Comparison of ENCODE assay signal across 16 cellular contexts in the genomic region with DNA sequence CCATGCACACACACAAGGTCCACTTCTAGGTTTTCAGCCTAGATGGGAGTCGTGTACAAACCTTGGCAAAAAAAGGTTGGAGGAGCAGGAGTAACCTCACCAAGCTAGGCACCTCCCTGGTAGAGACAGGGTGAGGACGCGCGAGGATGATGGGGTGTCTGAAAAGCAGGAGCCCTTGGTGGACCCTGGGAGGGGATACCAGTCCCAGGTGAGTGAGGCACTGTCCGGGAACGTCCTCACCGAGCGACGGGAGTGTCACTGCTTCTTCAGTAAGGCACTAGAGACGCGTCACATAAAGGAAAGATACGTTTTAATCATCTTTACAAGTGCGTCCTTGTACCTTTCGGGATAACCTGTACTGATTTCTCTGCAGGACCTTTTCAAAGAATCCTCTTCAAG. TPM values are rescaled to one million over a fixed set of nuclear protein-coding genes. Genes with fewer than 3 reads are reported as not detected.
"Had no signal": no experiment of that assay in that cellular context is flagged by ENCODE, and none has a peak within 500 bp of the region (broad histone marks: within the 10 kb centered on the region; RNA-seq: fewer than 3 reads in every experiment).

No MANE protein-coding gene starts in this region.

- H3K9me3 ChIP-seq: adrenal gland, pancreas, SK-N-SH had no signal

- ATAC-seq: esophagus mucosa; pancreas; stimulated activated naive CD8-positive, alpha-beta T cell treated with anti-CD3 and anti-CD28 coated beads, Interleukin-15, amount 100 ng/mL, for 72 hours had no signal

- H3K27ac ChIP-seq: adrenal gland, pancreas had no signal

- H3K4me2 ChIP-seq: SK-N-SH had no signal

- H3K9me3 Mint-ChIP-seq: activated T-helper 1 cell treated with anti-CD3 and anti-CD28 coated beads, Interleukin-12 subunit alpha, Interleukin-12 subunit beta, Interleukin-2, Interleukin-4 antibody, amounts not matched to agents 30 ng/mL and 10 ng/mL and 1 ng/mL, durations not matched to agents 14 hours and 24 hours and 36 hours had no signal

- H3K27me3 ChIP-seq: adrenal gland, pancreas had no signal

- H3K27me3 Mint-ChIP-seq: activated B cell treated with CpG ODN at 0.5 μM for 24 hours; stimulated activated naive CD8-positive, alpha-beta T cell treated with anti-CD3 and anti-CD28 coated beads, Interleukin-15, amount 100 ng/mL, for 72 hours had no signal

- FAIRE-seq: endometrium, islet of Langerhans, pancreas had no signal

- H3K27ac Mint-ChIP-seq: activated B cell treated with CpG ODN at 0.5 μM for 24 hours; activated T-helper 1 cell treated with anti-CD3 and anti-CD28 coated beads, Interleukin-12 subunit alpha, Interleukin-12 subunit beta, Interleukin-2, Interleukin-4 antibody, amounts not matched to agents 30 ng/mL and 10 ng/mL and 1 ng/mL, durations not matched to agents 14 hours and 24 hours and 36 hours had no signal

- H3K9ac ChIP-seq: SK-N-SH had no signal

- H3K4me1 ChIP-seq: adrenal gland, pancreas had no signal

- H3K4me3 Mint-ChIP-seq: activated B cell treated with CpG ODN at 0.5 μM for 24 hours; activated T-helper 1 cell treated with anti-CD3 and anti-CD28 coated beads, Interleukin-12 subunit alpha, Interleukin-12 subunit beta, Interleukin-2, Interleukin-4 antibody, amounts not matched to agents 30 ng/mL and 10 ng/mL and 1 ng/mL, durations not matched to agents 14 hours and 24 hours and 36 hours; stimulated activated naive CD8-positive, alpha-beta T cell treated with anti-CD3 and anti-CD28 coated beads, Interleukin-15, amount 100 ng/mL, for 72 hours had no signal

- H3K4me3 ChIP-seq: adrenal gland, pancreas had no signal

- DNase-seq: activated B cell treated with CpG ODN at 0.5 μM for 24 hours; activated CD4-positive, alpha-beta T cell treated with anti-CD3 and anti-CD28 coated beads, Interleukin-2, amount 50 U/mL, for 1 hour; activated naive CD4-positive, alpha-beta T cell treated with anti-CD3 and anti-CD28 coated beads, Interleukin-2, amount 50 U/mL, for 16 hours; pancreas; stimulated activated CD4-positive, alpha-beta T cell treated with anti-CD3 and anti-CD28 coated beads, Interleukin-4, amount 100 ng/mL, for 4 hours; stimulated activated naive CD8-positive, alpha-beta T cell treated with anti-CD3 and anti-CD28 coated beads, Interleukin-15, amount 100 ng/mL, for 72 hours had no signal

RNA-seq across cellular contexts. Expression of a gene that starts 29.4 kb away (rescaled TPM):
- total RNA-seq: dermis microvascular lymphatic vessel endothelial cell, fibroblast of villous mesenchyme, renal cortical epithelial cell, urinary bladder had no signal
